ENCODE assay signal across 26 cellular contexts in genomic region chr2:200687938-200688920, GRCh38.
"Had no signal": no experiment of that assay in that cellular context is flagged by ENCODE, and none has a peak within 500 bp of the region (broad histone marks: within the 10 kb centered on the region; RNA-seq: fewer than 3 reads in every experiment).

No MANE protein-coding gene starts in this region.

- H3K4me3 ChIP-seq: adrenal gland, breast epithelium, ovary, psoas muscle, skin epidermis, stomach, testis, uterus had no signal

- DNase-seq: activated CD4-positive, alpha-beta T cell treated with anti-CD3 and anti-CD28 coated beads, Interleukin-2, amount 10 ng/mL, durations not matched to agents 7 days and 5 days; activated naive CD4-positive, alpha-beta T cell; activated T-cell treated with anti-CD3 and anti-CD28 coated beads, Interleukin-2, amount 50 U/mL, for 4 hours; adrenal gland; effector CD4-positive, alpha-beta T cell; erythroblast; foreskin melanocyte; glutamatergic neuron; hippocampal formation; left cardiac atrium; midbrain; ovary; psoas muscle; right cardiac atrium; stimulated activated CD4-positive, alpha-beta T cell treated with anti-CD3 and anti-CD28 coated beads, Interleukin-2, amount 100 ng/mL, for 24 hours; stomach; T-cell; testis; trophoblast cell; uterus had no signal

- ATAC-seq: activated CD4-positive, CD25-positive, alpha-beta regulatory T cell treated with anti-CD3 and anti-CD28 coated beads, Interleukin-2, amount 50 U/mL, for 24 hours; activated T-cell treated with anti-CD3 and anti-CD28 coated beads, Interleukin-2, amount 50 U/mL, for 4 hours; left cardiac atrium; psoas muscle; right cardiac atrium; stimulated activated memory B cell treated with anti-CD40 and anti-IgM and Interleukin-4, amounts not matched to agents 10 μg/mL and 1 μg/mL and 100 μg/mL, for 72 hours; T-cell had no signal

- H3K27me3 ChIP-seq: adrenal gland, breast epithelium, neutrophil, ovary, stomach, testis, uterus had no signal

- H3K27ac ChIP-seq: breast epithelium, neutrophil, ovary, psoas muscle, skin epidermis, stomach, testis, uterus, VCaP had no signal
